8 cellular contexts compared by ENCODE assay signal in genomic region chr19:17109962-17110598, GRCh38. TPM values are rescaled to one million over a fixed set of nuclear protein-coding genes. Genes with fewer than 3 reads are reported as not detected.
DNase-seq lines count a peak whose midpoint lies in the region; ATAC-seq and TF ChIP-seq lines count a peak whose summit lies in the region.

No MANE protein-coding gene starts in this region.

- peaks cover 53% of the 10 kb centered on the region for H3K36me3 ChIP-seq in DOHH2 (ENCODE audit: control insufficient read depth, low read length)
- H3K36me3 ChIP-seq in mucosa of descending colon (ENCODE audit: low read depth), result no peaks in the 10 kb centered on the region

- H3K27me3 Mint-ChIP-seq in HFFc6 (ENCODE audit: insufficient read depth), result peaks cover 2% of the 10 kb centered on the region
- no peaks in the 10 kb centered on the region for H3K27me3 Mint-ChIP-seq in activated CD8-positive, alpha-beta memory T cell treated with anti-CD3 and anti-CD28 coated beads, Interleukin-2, amount 10 ng/mL, durations not matched to agents 7 days and 5 days

- peak overlapping the region; percentile 71 for H3K27ac ChIP-seq in DOHH2 (ENCODE audit: low read depth, low read length)

- H3K4me1 Mint-ChIP-seq in HFFc6 (ENCODE audit: low read depth), result peaks cover 33% of the 10 kb centered on the region
- H3K4me1 Mint-ChIP-seq in activated CD8-positive, alpha-beta memory T cell treated with anti-CD3 and anti-CD28 coated beads, Interleukin-2, amount 10 ng/mL, durations not matched to agents 7 days and 5 days, result peaks cover 61% of the 10 kb centered on the region

- no peaks in the 10 kb centered on the region; the same call in 1 of the 2 replicates for H4K20me1 ChIP-seq in DOHH2 (ENCODE audit: control insufficient read depth, insufficient read depth, low read depth, low read length)

- ATAC-seq in activated CD8-positive, alpha-beta memory T cell treated with anti-CD3 and anti-CD28 coated beads, Interleukin-2, amount 10 ng/mL, durations not matched to agents 7 days and 5 days, result peak; percentile 57
- peak; percentile 54 for ATAC-seq in mucosa of descending colon

- DNase-seq in HFFc6, result no peak
- peak; percentile 58 for DNase-seq in activated CD8-positive, alpha-beta memory T cell treated with anti-CD3 and anti-CD28 coated beads, Interleukin-2, amount 10 ng/mL, durations not matched to agents 7 days and 5 days
- peak; percentile 52 to 82 (median 53) for DNase-seq in mucosa of descending colon
- no peak for DNase-seq in effector CD8-positive, alpha-beta T cell (lab: John Stamatoyannopoulos, UW)
- no peak for DNase-seq in NCI-H345 (lab: John Stamatoyannopoulos, UW)
- DNase-seq in NCI-H82 (lab: John Stamatoyannopoulos, UW), result no peak
- DNase-seq in DMS79 treated with DMSO at 0.1 percent for 48 hours (lab: John Stamatoyannopoulos, UW), result no peak

- H3K9me3 Mint-ChIP-seq in HFFc6, result no peaks in the 10 kb centered on the region
- no peaks in the 10 kb centered on the region for H3K9me3 Mint-ChIP-seq in activated CD8-positive, alpha-beta memory T cell treated with anti-CD3 and anti-CD28 coated beads, Interleukin-2, amount 10 ng/mL, durations not matched to agents 7 days and 5 days (ENCODE audit: low read depth)

- H3K27me3 ChIP-seq in DOHH2 (ENCODE audit: control insufficient read depth, low read length), result no peaks in the 10 kb centered on the region

- CTCF ChIA-PET in activated CD8-positive, alpha-beta memory T cell treated with anti-CD3 and anti-CD28 coated beads, Interleukin-2, amount 10 ng/mL, durations not matched to agents 7 days and 5 days (lab: Charles Lee), result interaction anchor here (1.4 to 2.0 kb wide), 4 partner anchors 10 to 34 kb away, joined by 4 to 5 read pairs (median 4); no protein-coding TSS in a partner anchor

- peaks cover 88% of the 10 kb centered on the region for H3K79me2 ChIP-seq in DOHH2 (ENCODE audit: control insufficient read depth, low read length)

- peaks cover 57% of the 10 kb centered on the region for H3K4me1 ChIP-seq in DOHH2 (ENCODE audit: control insufficient read depth, low read length)
- H3K4me1 ChIP-seq in mucosa of descending colon (ENCODE audit: low read depth), result peaks cover 6% of the 10 kb centered on the region

- no peak overlapping the region for H3K4me3 Mint-ChIP-seq in HFFc6
- peak overlapping the region; percentile 9 for H3K4me3 Mint-ChIP-seq in activated CD8-positive, alpha-beta memory T cell treated with anti-CD3 and anti-CD28 coated beads, Interleukin-2, amount 10 ng/mL, durations not matched to agents 7 days and 5 days

- H3F3A ChIP-seq in DOHH2 (ENCODE audit: control insufficient read depth, insufficient read depth), result no peaks in the 10 kb centered on the region; the same call in 1 of the 2 replicates

- H3K9me3 ChIP-seq in DOHH2 (ENCODE audit: control insufficient read depth, insufficient read depth, low read length) (no peaks in the 10 kb centered on the region), mucosa of descending colon (no peaks in the 10 kb centered on the region)

- intact Hi-C loops in mucosa of descending colon (cut with DNase I, micrococcal nuclease), result no loop called here

- peaks cover 16% of the 10 kb centered on the region for H3K36me3 Mint-ChIP-seq in HFFc6 (ENCODE audit: low read depth)
- peaks cover 44% of the 10 kb centered on the region for H3K36me3 Mint-ChIP-seq in activated CD8-positive, alpha-beta memory T cell treated with anti-CD3 and anti-CD28 coated beads, Interleukin-2, amount 10 ng/mL, durations not matched to agents 7 days and 5 days

- TF ChIP-seq CTCF in DOHH2 (IDR thresholded peaks at IDR 0.05; ENCODE audit: low read depth, low read length, poor library complexity, severe bottlenecking) (no peak), HFFc6 (IDR thresholded peaks at IDR 0.05) (no peak), mucosa of descending colon (IDR thresholded peaks at IDR 0.05) (no peak)

- H3K4me3 ChIP-seq in DOHH2 (ENCODE audit: low read length) (peak overlapping the region; percentile 49), mucosa of descending colon (no peak overlapping the region)

- peak overlapping the region; percentile 69 for H3K27ac Mint-ChIP-seq in HFFc6
- H3K27ac Mint-ChIP-seq in activated CD8-positive, alpha-beta memory T cell treated with anti-CD3 and anti-CD28 coated beads, Interleukin-2, amount 10 ng/mL, durations not matched to agents 7 days and 5 days, result peak overlapping the region; percentile 73

- peak overlapping the region; percentile 76 for H3K4me2 ChIP-seq in DOHH2 (ENCODE audit: low read length)

- no peaks in the 10 kb centered on the region for H3K9me2 ChIP-seq in DOHH2 (replicated peaks; ENCODE audit: control insufficient read depth, low read length)

RNA-seq across cellular contexts. Expression of gene MYO9B, which starts 34.5 kb away (rescaled TPM):
- total RNA-seq in HFFc6 (2021; fragmentation: NEBNext Ultra II Directional; extraction: Animal tissue kit (Norgen Biotek cat#: 25700)), result 10 to 100 TPM; 81.2 to 89.0 (median 83.4) TPM
- total RNA-seq in activated CD8-positive, alpha-beta memory T cell treated with anti-CD3 and anti-CD28 coated beads, Interleukin-2, amount 10 ng/mL, durations not matched to agents 7 days and 5 days, result 100 to 1,000 TPM; 280 to 356 TPM
- 10 to 100 TPM; 73.7 to 91.8 (median 90.8) TPM for total RNA-seq in mucosa of descending colon

RNA-seq across cellular contexts. Expression of gene HAUS8, which starts 34.8 kb away (rescaled TPM):
- 10 to 100 TPM in 5 of 6 experiments, 1 to 10 TPM in 1; 7.6 to 13.2 (median 12.2) TPM for total RNA-seq in HFFc6 (2021; fragmentation: NEBNext Ultra II Directional; extraction: Animal tissue kit (Norgen Biotek cat#: 25700))
- 10 to 100 TPM; 62.1 to 73.0 TPM for total RNA-seq in activated CD8-positive, alpha-beta memory T cell treated with anti-CD3 and anti-CD28 coated beads, Interleukin-2, amount 10 ng/mL, durations not matched to agents 7 days and 5 days
- 10 to 100 TPM; 12.2 to 16.6 (median 13.6) TPM for total RNA-seq in mucosa of descending colon

Comparison
In these comparisons a context has a peak if more than half of its experiments do, and no peak if none do; other contexts are left out.
1. DNase-seq: peak in activated CD8-positive, alpha-beta memory T cell treated with anti-CD3 and anti-CD28 coated beads, Interleukin-2, amount 10 ng/mL, durations not matched to agents 7 days and 5 days (single experiment) and mucosa of descending colon (3 of 3); none in HFFc6 (single experiment), effector CD8-positive, alpha-beta T cell (single experiment), NCI-H345 (single experiment), NCI-H82 (single experiment) and DMS79 treated with DMSO at 0.1 percent for 48 hours (single experiment).